Comparison of ENCODE assay signal across 8 cellular contexts in the genomic region with DNA sequence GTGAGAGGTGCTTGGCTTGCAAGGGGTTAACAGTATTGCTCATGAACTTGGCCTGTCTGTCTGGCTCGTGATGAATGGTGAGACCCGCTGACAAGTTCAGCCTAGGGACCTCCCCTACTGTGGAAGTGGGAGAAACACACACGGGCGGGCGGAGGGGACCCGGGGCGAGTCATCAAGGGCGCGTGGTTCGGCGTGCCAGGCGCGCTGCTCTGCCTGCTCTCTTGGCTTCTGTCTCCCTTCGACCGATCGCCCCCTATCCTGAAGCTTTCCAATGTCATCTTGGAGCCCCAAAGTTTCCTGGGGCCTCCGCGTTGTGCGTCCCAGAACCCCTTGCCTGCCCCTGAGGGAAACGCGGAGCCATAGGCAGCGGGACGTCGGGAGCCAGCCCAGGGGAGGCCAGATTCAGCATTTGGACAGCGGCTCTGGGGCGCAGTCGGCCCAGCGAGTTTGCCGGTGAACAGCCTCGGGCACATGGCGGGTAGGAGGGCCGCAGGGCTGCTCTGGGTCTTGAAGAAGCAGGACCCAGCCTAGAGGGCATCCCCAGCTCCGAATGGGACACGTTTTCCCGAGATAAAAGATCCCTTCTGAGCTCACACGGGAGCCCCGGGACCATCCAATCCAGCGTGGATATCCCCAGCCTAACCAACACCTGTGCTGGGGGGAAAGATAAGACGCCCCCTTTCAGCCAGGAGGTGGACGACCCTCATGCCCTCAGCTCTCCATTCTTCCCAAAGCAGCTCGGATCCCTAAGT. TPM values are rescaled to one million over a fixed set of nuclear protein-coding genes. Genes with fewer than 3 reads are reported as not detected.
DNase-seq lines count a peak whose midpoint lies in the region; ATAC-seq and TF ChIP-seq lines count a peak whose summit lies in the region.

No MANE protein-coding gene starts in this region.

- no peak for ATAC-seq in HG03139 (IDR thresholded peaks at IDR 0.05; ENCODE audit: unreplicated experiment)

- H3K4me3 ChIP-seq in fibroblast of pulmonary artery (replicated peaks; ENCODE audit: low read depth, low read length), result no peak overlapping the region

- DNase-seq in NCI-H82 (lab: John Stamatoyannopoulos, UW), result peak; percentile 59
- DNase-seq in NCI-H82 treated with DMSO at 0.1 percent for 48 hours (lab: John Stamatoyannopoulos, UW; ENCODE audit: unreplicated experiment), result no peak
- peak; percentile 13 for DNase-seq in OCI-M2 (lab: John Stamatoyannopoulos, UW; ENCODE audit: unreplicated experiment)
- peak; percentile 12 for DNase-seq in activated T-helper 1 cell treated with Interleukin-2 at 50 U/mL for 16 hours (ENCODE audit: low read depth)
- DNase-seq in fibroblast of pulmonary artery (ENCODE audit: low read depth), result peak; percentile 71
- DNase-seq in posterior vena cava (ENCODE audit: low spot score), result peak; percentile 92
- no peak for DNase-seq in NAMALWA (ENCODE audit: low spot score)

- TF ChIP-seq CTCF in fibroblast of pulmonary artery (IDR thresholded peaks at IDR 0.05; ENCODE audit: low read length, missing control alignments), result no peak

- intact Hi-C loops in posterior vena cava (cut with DNase I), result no loop called here

RNA-seq across cellular contexts. Expression of a gene that starts 27.0 kb away (rescaled TPM):
- total RNA-seq in posterior vena cava, result 10 to 100 TPM; 45.6 to 47.9 TPM

Comparison
In these comparisons a context has a peak if more than half of its experiments do, and no peak if none do; other contexts are left out.
1. DNase-seq: peak in NCI-H82 (single experiment), OCI-M2 (single experiment), activated T-helper 1 cell treated with Interleukin-2 at 50 U/mL for 16 hours (single experiment), fibroblast of pulmonary artery (single experiment) and posterior vena cava (single experiment); none in NCI-H82 treated with DMSO at 0.1 percent for 48 hours (single experiment) and NAMALWA (single experiment).